ENCODE assay signal across 14 cellular contexts in the genomic region with DNA sequence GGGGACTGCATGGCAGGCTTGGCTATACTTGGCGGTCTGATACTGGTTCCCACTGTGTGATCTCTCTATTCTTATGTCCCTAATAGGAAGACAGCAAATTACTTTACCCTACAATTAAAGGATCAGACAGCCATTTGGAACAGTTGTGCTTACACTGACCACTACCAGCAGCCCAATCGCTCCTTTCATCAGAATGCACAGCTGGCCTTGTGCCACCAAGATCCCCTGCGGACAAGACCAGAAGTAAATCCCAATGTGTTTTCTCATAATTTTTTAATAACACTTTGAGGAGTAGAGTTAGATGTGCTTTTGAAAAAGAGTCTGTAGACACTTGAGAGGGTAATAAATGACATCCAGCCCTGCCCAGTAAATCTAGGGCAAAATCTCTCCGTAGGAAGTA.
A peak's percentile ranks its signal among the peaks of the same experiment; 100 is the strongest.
DNase-seq lines count a peak whose midpoint lies in the region; ATAC-seq and TF ChIP-seq lines count a peak whose summit lies in the region.
"Had no signal": no experiment of that assay in that cellular context is flagged by ENCODE, and none has a peak within 500 bp of the region (broad histone marks: within the 10 kb centered on the region; RNA-seq: fewer than 3 reads in every experiment).

No MANE protein-coding gene starts in this region.

- H3K23ac ChIP-seq in H9 (ENCODE audit: insufficient read length, low read depth, low read length): no peak overlapping the region

- no peak overlapping the region for H3K4me2 ChIP-seq in H9 (ENCODE audit: insufficient read depth, insufficient read length, low read length)

- H3K9me3 ChIP-seq in H9 (ENCODE audit: control insufficient read depth, low read depth, low read length): no peaks in the 10 kb centered on the region
- H3K9me3 ChIP-seq in vagina: no peaks in the 10 kb centered on the region
- H3K9me3 ChIP-seq: BLaER1 treated with 17β-estradiol and CSF1 and Interleukin-3, amounts not matched to agents 10 nM and 100 nM had no signal

- ATAC-seq in esophagus mucosa: no peak
- ATAC-seq: HCT116 had no signal

- peaks cover 9% of the 10 kb centered on the region for H3K27me3 Mint-ChIP-seq in activated CD4-positive, alpha-beta memory T cell treated with anti-CD3 and anti-CD28 coated beads, Interleukin-2, amount 10 ng/mL, durations not matched to agents 7 days and 5 days
- peaks cover 9% of the 10 kb centered on the region for H3K27me3 Mint-ChIP-seq in activated CD4-positive, alpha-beta memory T cell treated with anti-CD3 and anti-CD28 coated beads for 36 hours
- H3K27me3 Mint-ChIP-seq in H9 (ENCODE audit: low read depth): peaks cover 3% of the 10 kb centered on the region

- H3K27ac ChIP-seq in H9 (ENCODE audit: insufficient read length, low read depth, low read length): no peak overlapping the region
- H3K27ac ChIP-seq in vagina: no peak overlapping the region
- H3K27ac ChIP-seq: 22Rv1; BLaER1 treated with 17β-estradiol and CSF1 and Interleukin-3, amounts not matched to agents 10 nM and 100 nM had no signal

- H2BK20ac ChIP-seq in H9 (ENCODE audit: low read depth, low read length, poor library complexity, severe bottlenecking): no peak overlapping the region

- CTCF ChIA-PET in activated CD4-positive, alpha-beta memory T cell treated with anti-CD3 and anti-CD28 coated beads, Interleukin-2, amount 10 ng/mL, durations not matched to agents 7 days and 5 days (lab: Charles Lee): no interaction called here
- CTCF ChIA-PET in activated CD4-positive, alpha-beta memory T cell treated with anti-CD3 and anti-CD28 coated beads for 36 hours (lab: Charles Lee): no interaction called here

- no peaks in the 10 kb centered on the region for H4K20me1 ChIP-seq in H9 (ENCODE audit: control insufficient read depth, insufficient read depth, insufficient read length)

- H3K18ac ChIP-seq in H9 (ENCODE audit: insufficient read length, low read depth, low read length): no peak overlapping the region

- no peaks in the 10 kb centered on the region for H3K36me3 ChIP-seq in vagina
- H3K36me3 ChIP-seq: BLaER1 treated with 17β-estradiol and CSF1 and Interleukin-3, amounts not matched to agents 10 nM and 100 nM had no signal

- WGBS in H9 (ENCODE audit: extremely low coverage, insufficient read length, low lambda C conversion rate): no CpG with 5 or more reads among the region's 4 CpGs

- H3T11ph ChIP-seq in H9 (ENCODE audit: low read length): no peak overlapping the region

- no peak overlapping the region for H3K27ac Mint-ChIP-seq in activated CD4-positive, alpha-beta memory T cell treated with anti-CD3 and anti-CD28 coated beads, Interleukin-2, amount 10 ng/mL, durations not matched to agents 7 days and 5 days
- no peak overlapping the region for H3K27ac Mint-ChIP-seq in activated CD4-positive, alpha-beta memory T cell treated with anti-CD3 and anti-CD28 coated beads for 36 hours
- H3K27ac Mint-ChIP-seq in H9: no peak overlapping the region
- H3K27ac Mint-ChIP-seq: CD4-positive, CD25-positive, alpha-beta regulatory T cell had no signal

- no peaks in the 10 kb centered on the region for H3K4me1 Mint-ChIP-seq in activated CD4-positive, alpha-beta memory T cell treated with anti-CD3 and anti-CD28 coated beads, Interleukin-2, amount 10 ng/mL, durations not matched to agents 7 days and 5 days
- peaks cover 5% of the 10 kb centered on the region for H3K4me1 Mint-ChIP-seq in activated CD4-positive, alpha-beta memory T cell treated with anti-CD3 and anti-CD28 coated beads for 36 hours (ENCODE audit: low read depth)
- H3K4me1 Mint-ChIP-seq in H9: no peaks in the 10 kb centered on the region

- no peak overlapping the region for H4K5ac ChIP-seq in H9 (ENCODE audit: insufficient read length, low read depth, low read length)

- no peak overlapping the region for H3K4ac ChIP-seq in H9 (ENCODE audit: low read depth, low read length)

- H2AFZ ChIP-seq in H9 (ENCODE audit: low read length): no peak overlapping the region

- no peaks in the 10 kb centered on the region for H3K79me1 ChIP-seq in H9 (ENCODE audit: insufficient read depth, low read depth, low read length, poor library complexity, severe bottlenecking)

- H3K4me1 ChIP-seq in H9 (ENCODE audit: insufficient read depth, low read length): no peaks in the 10 kb centered on the region
- H3K4me1 ChIP-seq in vagina: peaks cover 18% of the 10 kb centered on the region

- TF ChIP-seq CTCF in H9 (conservative IDR thresholded peaks at IDR 0.05): no peak
- no peak for TF ChIP-seq CTCF in vagina (IDR thresholded peaks at IDR 0.05)

- H2BK5ac ChIP-seq in H9 (ENCODE audit: insufficient read length, low read length): no peak overlapping the region

- DNase-seq in activated CD4-positive, alpha-beta memory T cell treated with anti-CD3 and anti-CD28 coated beads, Interleukin-2, amount 10 ng/mL, durations not matched to agents 7 days and 5 days: peak; percentile 6
- DNase-seq in activated CD4-positive, alpha-beta memory T cell treated with anti-CD3 and anti-CD28 coated beads for 36 hours: no peak
- DNase-seq in H9 (peak; percentile 2), mesenteric fat pad (ENCODE audit: low spot score) (peak; percentile 57), vagina (ENCODE audit: extremely low spot score in 2 of 2) (peak; percentile 54 to 55), NAMALWA (ENCODE audit: low spot score) (no peak)
- DNase-seq: AML-193; CD4-positive, CD25-positive, alpha-beta regulatory T cell; DMS53; GF-D8 had no signal

- H3K56ac ChIP-seq in H9 (ENCODE audit: insufficient read length, low read depth, low read length): no peak overlapping the region

- POLR2A ChIA-PET in activated CD4-positive, alpha-beta memory T cell treated with anti-CD3 and anti-CD28 coated beads, Interleukin-2, amount 10 ng/mL, durations not matched to agents 7 days and 5 days (lab: Charles Lee): no interaction called here
- POLR2A ChIA-PET in activated CD4-positive, alpha-beta memory T cell treated with anti-CD3 and anti-CD28 coated beads for 36 hours (lab: Charles Lee): no interaction called here

- H3K9me3 Mint-ChIP-seq in activated CD4-positive, alpha-beta memory T cell treated with anti-CD3 and anti-CD28 coated beads, Interleukin-2, amount 10 ng/mL, durations not matched to agents 7 days and 5 days: no peaks in the 10 kb centered on the region
- H3K9me3 Mint-ChIP-seq in activated CD4-positive, alpha-beta memory T cell treated with anti-CD3 and anti-CD28 coated beads for 36 hours: no peaks in the 10 kb centered on the region
- peaks cover 0 to 1% of the 10 kb centered on the region in 2 experiments; a peak in 3 of 5 replicates for H3K9me3 Mint-ChIP-seq in H9

- H2BK12ac ChIP-seq in H9 (ENCODE audit: insufficient read length, low read depth, low read length): no peak overlapping the region

- no peak overlapping the region for H3K4me3 ChIP-seq in vagina
- H3K4me3 ChIP-seq: BLaER1 treated with 17β-estradiol and CSF1 and Interleukin-3, amounts not matched to agents 10 nM and 100 nM had no signal

- H4K8ac ChIP-seq in H9 (replicated peaks; ENCODE audit: insufficient read length, low read depth, low read length): no peak overlapping the region

- no peaks in the 10 kb centered on the region for H3K27me3 ChIP-seq in H9 (ENCODE audit: insufficient read depth, low read length)
- H3K27me3 ChIP-seq in vagina: no peaks in the 10 kb centered on the region
- H3K27me3 ChIP-seq: BLaER1 treated with 17β-estradiol and CSF1 and Interleukin-3, amounts not matched to agents 10 nM and 100 nM had no signal

- H3K9ac ChIP-seq in H9 (ENCODE audit: extremely low read depth, insufficient read length, low read length): no peak overlapping the region
- H3K9ac ChIP-seq: BLaER1 treated with 17β-estradiol and CSF1 and Interleukin-3, amounts not matched to agents 10 nM and 100 nM had no signal

- no peak for TF ChIP-seq POLR2A in vagina (IDR thresholded peaks at IDR 0.05)

- intact Hi-C loops in activated CD4-positive, alpha-beta memory T cell treated with anti-CD3 and anti-CD28 coated beads for 36 hours (cut with micrococcal nuclease): no loop called here
- intact Hi-C loops in vagina (cut with DNase I): no loop called here

- H3K4me3 Mint-ChIP-seq in activated CD4-positive, alpha-beta memory T cell treated with anti-CD3 and anti-CD28 coated beads, Interleukin-2, amount 10 ng/mL, durations not matched to agents 7 days and 5 days: no peak overlapping the region
- no peak overlapping the region for H3K4me3 Mint-ChIP-seq in activated CD4-positive, alpha-beta memory T cell treated with anti-CD3 and anti-CD28 coated beads for 36 hours
- no peak overlapping the region for H3K4me3 Mint-ChIP-seq in H9
- H3K4me3 Mint-ChIP-seq: CD4-positive, CD25-positive, alpha-beta regulatory T cell had no signal

- H3K14ac ChIP-seq in H9 (ENCODE audit: insufficient read depth, low read length): no peak overlapping the region

- no peaks in the 10 kb centered on the region for H3K23me2 ChIP-seq in H9 (ENCODE audit: insufficient read length, low read depth, low read length, poor library complexity, severe bottlenecking)

- H3K36me3 Mint-ChIP-seq in activated CD4-positive, alpha-beta memory T cell treated with anti-CD3 and anti-CD28 coated beads, Interleukin-2, amount 10 ng/mL, durations not matched to agents 7 days and 5 days (ENCODE audit: low read depth): no peaks in the 10 kb centered on the region
- no peaks in the 10 kb centered on the region for H3K36me3 Mint-ChIP-seq in activated CD4-positive, alpha-beta memory T cell treated with anti-CD3 and anti-CD28 coated beads for 36 hours
- H3K36me3 Mint-ChIP-seq in H9 (ENCODE audit: insufficient read depth in 1 of 3, low read depth in 3 of 3): no peaks in the 10 kb centered on the region
- H3K36me3 Mint-ChIP-seq: CD4-positive, CD25-positive, alpha-beta regulatory T cell had no signal

- no peaks in the 10 kb centered on the region for H3K79me2 ChIP-seq in H9 (ENCODE audit: insufficient read depth, low read length)

- H2BK120ac ChIP-seq in H9 (ENCODE audit: low read depth, low read length, poor library complexity, severe bottlenecking): no peak overlapping the region

- H4K91ac ChIP-seq in H9 (ENCODE audit: insufficient read length, low read depth, low read length): no peak overlapping the region

- H2AK5ac ChIP-seq in H9 (ENCODE audit: insufficient read length, low read length): no peak overlapping the region

- no peak overlapping the region for H2BK15ac ChIP-seq in H9 (ENCODE audit: low read depth, low read length)

Comparison
In these comparisons a context has a peak if more than half of its experiments do, and no peak if none do; other contexts are left out.
1. DNase-seq: peak in activated CD4-positive, alpha-beta memory T cell treated with anti-CD3 and anti-CD28 coated beads, Interleukin-2, amount 10 ng/mL, durations not matched to agents 7 days and 5 days (single experiment), H9 (single experiment), mesenteric fat pad (single experiment) and vagina (2 of 2); none in activated CD4-positive, alpha-beta memory T cell treated with anti-CD3 and anti-CD28 coated beads for 36 hours (single experiment) and NAMALWA (single experiment).